Comparison of ENCODE assay signal across 1 cellular context in genomic region chr14:33909380-33910084, GRCh38.
TF ChIP-seq lines count a peak whose summit lies in the region.

No MANE protein-coding gene starts in this region.

TF ChIP-seq in HepG2, 621 proteins besides CTCF, POLR2A, EP300 and RAD21 (continued from another document and continues in another):
- 0 out of 2 replicates have a peak, but pooled peaks have one; percentile 80 for TF ChIP-seq FUBP1 (CRISPR knock-in tag; IDR thresholded peaks at IDR 0.05; ENCODE audit: borderline replicate concordance)
- TF ChIP-seq NAIF1 (CRISPR knock-in tag; IDR thresholded peaks at IDR 0.05; ENCODE audit: borderline replicate concordance): no peak
- TF ChIP-seq AKAP8 (CRISPR knock-in tag; IDR thresholded peaks at IDR 0.05): peak; percentile 74; the same call in 1 of the 2 replicates
- TF ChIP-seq HCFC1 (IDR thresholded peaks at IDR 0.05; ENCODE audit: low read depth, low read length): no peak
- TF ChIP-seq POGZ (CRISPR knock-in tag; IDR thresholded peaks at IDR 0.05): peak; percentile 93
- peak; percentile 79 for TF ChIP-seq ZNF644 (CRISPR knock-in tag; IDR thresholded peaks at IDR 0.05; ENCODE audit: low read depth)
- peak in 1 of 2 experiments; percentile 69; a peak in 1 of 4 replicates for TF ChIP-seq REST (IDR thresholded peaks at IDR 0.05; ENCODE audit: borderline replicate concordance in 1 of 2, low read depth in 1 of 2, low read length in 2 of 2)
- peak; percentile 81 for TF ChIP-seq THAP11 (CRISPR knock-in tag; IDR thresholded peaks at IDR 0.05)
- no peak for TF ChIP-seq PRDM10 (CRISPR knock-in tag; IDR thresholded peaks at IDR 0.05; ENCODE audit: low read depth)
- TF ChIP-seq HNRNPK (IDR thresholded peaks at IDR 0.05; ENCODE audit: low read depth, low read length, poor library complexity, severe bottlenecking): no peak
- TF ChIP-seq ZNF160 (CRISPR knock-in tag; IDR thresholded peaks at IDR 0.05): peak; percentile 73; the same call in 1 of the 2 replicates
- no peak; the same call in 1 of the 2 replicates for TF ChIP-seq RXRA (CRISPR knock-in tag; IDR thresholded peaks at IDR 0.05)
- no peak for TF ChIP-seq ZBTB49 (CRISPR knock-in tag; IDR thresholded peaks at IDR 0.05; ENCODE audit: borderline replicate concordance)
- TF ChIP-seq SUZ12 (IDR thresholded peaks at IDR 0.05; ENCODE audit: low read depth, low read length): no peak
- no peak for TF ChIP-seq CENPT (CRISPR knock-in tag; IDR thresholded peaks at IDR 0.05; ENCODE audit: low read depth)
- no peak for TF ChIP-seq ZNF335 (CRISPR knock-in tag; IDR thresholded peaks at IDR 0.05)
- no peak for TF ChIP-seq TCF7L2 (IDR thresholded peaks at IDR 0.05; ENCODE audit: low read depth, low read length)
- peak; percentile 62; the same call in 1 of the 2 replicates for TF ChIP-seq ZNF607 (CRISPR knock-in tag; IDR thresholded peaks at IDR 0.05; ENCODE audit: borderline replicate concordance)
- peak; percentile 71; the same call in 1 of the 2 replicates for TF ChIP-seq ZNF414 (CRISPR knock-in tag; IDR thresholded peaks at IDR 0.05)
- TF ChIP-seq POLR2AphosphoS5 (IDR thresholded peaks at IDR 0.05; ENCODE audit: low read depth, low read length): no peak
- no peak for TF ChIP-seq ZNF550 (CRISPR knock-in tag; IDR thresholded peaks at IDR 0.05; ENCODE audit: borderline replicate concordance)
- TF ChIP-seq MYC (CRISPR knock-in tag; IDR thresholded peaks at IDR 0.05; ENCODE audit: borderline replicate concordance): no peak
- TF ChIP-seq ZNF343 (CRISPR knock-in tag; IDR thresholded peaks at IDR 0.05): no peak
- no peak for TF ChIP-seq HNRNPH1 (optimal IDR thresholded peaks at IDR 0.05; ENCODE audit: low read depth, low read length)
- TF ChIP-seq ZNF570 (CRISPR knock-in tag; IDR thresholded peaks at IDR 0.05; ENCODE audit: borderline replicate concordance): no peak
- no peak for TF ChIP-seq ZSCAN22 (CRISPR knock-in tag; IDR thresholded peaks at IDR 0.05)
- peak; percentile 98 for TF ChIP-seq FOXK1 (CRISPR knock-in tag; IDR thresholded peaks at IDR 0.05; ENCODE audit: borderline replicate concordance, low read depth)
- no peak for TF ChIP-seq GMEB2 (CRISPR knock-in tag; IDR thresholded peaks at IDR 0.05; ENCODE audit: low read depth)
- peak; percentile 59; the same call in 1 of the 2 replicates for TF ChIP-seq KLF6 (CRISPR knock-in tag; IDR thresholded peaks at IDR 0.05)
- peak; percentile 45; the same call in 1 of the 2 replicates for TF ChIP-seq GFI1 (CRISPR knock-in tag; IDR thresholded peaks at IDR 0.05; ENCODE audit: borderline replicate concordance)
- no peak for TF ChIP-seq ZNF597 (CRISPR knock-in tag; IDR thresholded peaks at IDR 0.05)
- no peak for TF ChIP-seq E2F1 (CRISPR knock-in tag; IDR thresholded peaks at IDR 0.05)
- peak; percentile 90; the same call in 1 of the 2 replicates for TF ChIP-seq REPIN1 (CRISPR knock-in tag; IDR thresholded peaks at IDR 0.05; ENCODE audit: borderline replicate concordance, low read depth)
- TF ChIP-seq ZNF558 (CRISPR knock-in tag; IDR thresholded peaks at IDR 0.05; ENCODE audit: borderline replicate concordance): no peak
- TF ChIP-seq RFXAP (CRISPR knock-in tag; IDR thresholded peaks at IDR 0.05; ENCODE audit: borderline replicate concordance): no peak
- no peak for TF ChIP-seq ATF3 (CRISPR knock-in tag; IDR thresholded peaks at IDR 0.05)
- TF ChIP-seq ZNF367 (CRISPR knock-in tag; IDR thresholded peaks at IDR 0.05; ENCODE audit: borderline replicate concordance): no peak
- no peak for TF ChIP-seq HDAC6 (IDR thresholded peaks at IDR 0.05; ENCODE audit: low read depth, low read length)
- TF ChIP-seq CREBL2 (CRISPR knock-in tag; IDR thresholded peaks at IDR 0.05; ENCODE audit: borderline replicate concordance): no peak
- peak; percentile 59; the same call in 1 of the 2 replicates for TF ChIP-seq HOXD1 (CRISPR knock-in tag; IDR thresholded peaks at IDR 0.05)
- TF ChIP-seq HBP1 (CRISPR knock-in tag; IDR thresholded peaks at IDR 0.05; ENCODE audit: low read depth): peak; percentile 75; the same call in 1 of the 2 replicates
- no peak for TF ChIP-seq AGO1 (IDR thresholded peaks at IDR 0.05; ENCODE audit: low read depth, low read length, poor library complexity, severe bottlenecking)
- TF ChIP-seq FOXA1 (IDR thresholded peaks at IDR 0.05): no peak
- peak; percentile 60 for TF ChIP-seq FOXA1 (CRISPR knock-in tag; IDR thresholded peaks at IDR 0.05)
